Comparison of ENCODE assay signal across 1 cellular context in the genomic region with DNA sequence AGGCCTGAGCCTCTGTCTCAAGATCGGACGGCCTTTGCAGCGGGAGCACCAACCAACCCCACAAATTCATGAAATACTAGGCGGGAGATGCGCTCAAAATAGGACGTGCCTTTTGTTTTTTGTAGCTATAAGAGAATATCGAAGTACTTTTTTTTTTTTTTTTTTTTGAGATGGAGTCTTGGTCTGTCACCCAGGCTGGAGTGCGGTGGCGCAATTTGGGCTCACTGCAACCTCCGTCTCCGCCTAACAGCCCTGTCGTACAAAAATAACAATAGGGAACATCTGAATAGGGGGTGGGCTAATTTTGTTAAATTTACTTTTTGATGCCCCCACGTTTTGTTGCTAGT.
TF ChIP-seq lines count a peak whose summit lies in the region.

No MANE protein-coding gene starts in this region.

TF ChIP-seq in endothelial cell of umbilical vein, 7 proteins besides CTCF, POLR2A, EP300 and RAD21:
- TF ChIP-seq GATA2 (IDR thresholded peaks at IDR 0.05; ENCODE audit: insufficient read depth, insufficient read length, low read depth, low read length), result no peak
- TF ChIP-seq JUN (IDR thresholded peaks at IDR 0.05; ENCODE audit: borderline replicate concordance, insufficient read depth, insufficient read length, low read depth), result no peak
- no peak for TF ChIP-seq POLR2AphosphoS5 (IDR thresholded peaks at IDR 0.05; ENCODE audit: insufficient read depth, low read depth, low read length)
- TF ChIP-seq FOS (IDR thresholded peaks at IDR 0.05; ENCODE audit: borderline replicate concordance, insufficient read depth, low read length), result no peak
- TF ChIP-seq EZH2 (IDR thresholded peaks at IDR 0.05; ENCODE audit: borderline replicate concordance, low read depth, low read length, severe bottlenecking), result no peak
- TF ChIP-seq, protein P1, sequence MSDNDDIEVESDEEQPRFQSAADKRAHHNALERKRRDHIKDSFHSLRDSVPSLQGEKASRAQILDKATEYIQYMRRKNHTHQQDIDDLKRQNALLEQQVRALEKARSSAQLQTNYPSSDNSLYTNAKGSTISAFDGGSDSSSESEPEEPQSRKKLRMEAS (IDR thresholded peaks at IDR 0.05; ENCODE audit: insufficient read depth, insufficient read length), result no peak
- TF ChIP-seq MYC (IDR thresholded peaks at IDR 0.05; ENCODE audit: low read depth, low read length), result no peak
